In genomic region chr1:160973491-160973890, GRCh38 we compare ENCODE assay signal across 21 cellular contexts. TPM values are rescaled to one million over a fixed set of nuclear protein-coding genes. Genes with fewer than 3 reads are reported as not detected.
DNase-seq lines count a peak whose midpoint lies in the region; ATAC-seq and TF ChIP-seq lines count a peak whose summit lies in the region.
"Had no signal": no experiment of that assay in that cellular context is flagged by ENCODE, and none has a peak within 500 bp of the region (broad histone marks: within the 10 kb centered on the region; RNA-seq: fewer than 3 reads in every experiment).

No MANE protein-coding gene starts in this region.

- POLR2A ChIA-PET in HEK293 (lab: Yijun Ruan, JAX) = no interaction called here

- H3K36me3 ChIP-seq in DND-41 (ENCODE audit: insufficient read depth, low read length) = no peaks in the 10 kb centered on the region
- no peaks in the 10 kb centered on the region for H3K36me3 ChIP-seq in HEK293 (ENCODE audit: control insufficient read depth in 2 of 2, insufficient read depth in 1 of 2, low read length in 2 of 2)
- H3K36me3 ChIP-seq: BLaER1 had no signal

- H3K9me3 Mint-ChIP-seq in progenitor cell of endocrine pancreas (ENCODE audit: low read depth) = no peaks in the 10 kb centered on the region
- H3K9me3 Mint-ChIP-seq: CD14-positive monocyte; CD4-positive, alpha-beta T cell; CD8-positive, alpha-beta memory T cell; H9; HFFc6 had no signal

- H3K4me3 ChIP-seq in DND-41 (ENCODE audit: low read depth in 1 of 2, low read length in 2 of 2) = no peak overlapping the region
- no peak overlapping the region for H3K4me3 ChIP-seq in HEK293 (ENCODE audit: low read depth, low read length)
- H3K4me3 ChIP-seq: BLaER1, GM23248 had no signal

- H3K4me1 ChIP-seq in DND-41 (ENCODE audit: insufficient read depth, low read length) = no peaks in the 10 kb centered on the region
- H3K4me1 ChIP-seq in HEK293 (ENCODE audit: control insufficient read depth, insufficient read depth, low read length) = peaks cover 4% of the 10 kb centered on the region; the same call in 1 of the 2 replicates

- H3K9ac ChIP-seq in DND-41 (ENCODE audit: low read depth, low read length) = no peak overlapping the region
- H3K9ac ChIP-seq: BLaER1, GM23248 had no signal

- CTCF ChIA-PET in HEK293 (lab: Yijun Ruan, JAX) = interaction anchor here (0.6 to 1.7 kb wide), 4 partner anchors 17 to 219 kb away, joined by 3 to 9 read pairs (median 4); no protein-coding TSS in a partner anchor

- H3K4me2 ChIP-seq in DND-41 (ENCODE audit: insufficient read depth, low read length) = no peak overlapping the region

- TF ChIP-seq CTCF in DND-41 (IDR thresholded peaks at IDR 0.05; ENCODE audit: borderline replicate concordance, extremely low read depth, low read length, poor library complexity, severe bottlenecking) (no peak), HEK293 (tag by site-specific recombination; IDR thresholded peaks at IDR 0.05) (no peak), progenitor cell of endocrine pancreas (IDR thresholded peaks at IDR 0.05; ENCODE audit: unreplicated experiment) (no peak)

- no peaks in the 10 kb centered on the region for H3K79me2 ChIP-seq in DND-41 (ENCODE audit: insufficient read depth, low read length)

- no peak overlapping the region for H3K27ac ChIP-seq in DND-41 (ENCODE audit: low read length)
- H3K27ac ChIP-seq in HEK293 (ENCODE audit: extremely low read depth, low read depth, low read length) = no peak overlapping the region
- H3K27ac ChIP-seq: BLaER1, GM23248 had no signal

- H2AFZ ChIP-seq in DND-41 (ENCODE audit: low read depth, low read length) = no peak overlapping the region
- H2AFZ ChIP-seq: GM23248 had no signal

- no peaks in the 10 kb centered on the region for H3K36me3 Mint-ChIP-seq in progenitor cell of endocrine pancreas (ENCODE audit: insufficient read depth)
- H3K36me3 Mint-ChIP-seq: CD14-positive monocyte; CD8-positive, alpha-beta memory T cell had no signal

- no peaks in the 10 kb centered on the region for H3K9me3 ChIP-seq in DND-41 (ENCODE audit: insufficient read depth, low read length, severe bottlenecking)
- no peaks in the 10 kb centered on the region for H3K9me3 ChIP-seq in HEK293 (ENCODE audit: control insufficient read depth, insufficient read depth, low read depth, low read length)
- H3K9me3 ChIP-seq: BLaER1 had no signal

- H4K20me1 ChIP-seq in DND-41 (ENCODE audit: insufficient read depth, low read length) = no peaks in the 10 kb centered on the region
- H4K20me1 ChIP-seq: BLaER1 had no signal

- H3K27me3 ChIP-seq in DND-41 (ENCODE audit: insufficient read depth, low read length, poor library complexity) = no peaks in the 10 kb centered on the region
- H3K27me3 ChIP-seq: BLaER1 had no signal

- DNase-seq in DND-41 (no peak), NCI-H526 treated with DMSO at 0.1 percent for 48 hours (lab: John Stamatoyannopoulos, UW) (peak; percentile 71), AG20443 (ENCODE audit: low spot score) (no peak), progenitor cell of endocrine pancreas (ENCODE audit: low spot score, unreplicated experiment) (no peak)
- DNase-seq: CD4-positive, alpha-beta T cell; CD8-positive, alpha-beta memory T cell; DMS 273 treated with DMSO at 0.1 percent for 48 hours; DMS79; GM23248; H9; HFFc6 had no signal

- no peaks in the 10 kb centered on the region for H3K4me1 Mint-ChIP-seq in progenitor cell of endocrine pancreas (ENCODE audit: low read depth)
- H3K4me1 Mint-ChIP-seq: B cell; CD14-positive monocyte; CD8-positive, alpha-beta memory T cell had no signal

- H3K27ac Mint-ChIP-seq in progenitor cell of endocrine pancreas = no peak overlapping the region
- H3K27ac Mint-ChIP-seq: B cell; CD14-positive monocyte; CD4-positive, alpha-beta T cell; HFFc6 had no signal

- ATAC-seq in DND-41 (ENCODE audit: insufficient read depth, low read depth) = 0 out of 3 replicates have a peak, but pooled peaks have one; percentile 22
- no peak for ATAC-seq in GM21717 (IDR thresholded peaks at IDR 0.05; ENCODE audit: unreplicated experiment)
- ATAC-seq: HCT116 had no signal

- no peak overlapping the region for H3K4me3 Mint-ChIP-seq in progenitor cell of endocrine pancreas (ENCODE audit: low read depth)
- H3K4me3 Mint-ChIP-seq: B cell; CD14-positive monocyte; CD4-positive, alpha-beta T cell; CD8-positive, alpha-beta memory T cell; H9; HFFc6 had no signal

- H3K27me3 Mint-ChIP-seq in progenitor cell of endocrine pancreas = peaks cover 3% of the 10 kb centered on the region

TF ChIP-seq in HEK293, 187 proteins besides CTCF, POLR2A, EP300 and RAD21:
- no peak for TF ChIP-seq IKZF3 (tag by site-specific recombination; IDR thresholded peaks at IDR 0.05)
- peak; percentile 95 for TF ChIP-seq OSR2 (tag by site-specific recombination; IDR thresholded peaks at IDR 0.05)

RNA-seq across cellular contexts. Expression of gene ITLN2, which starts 18.9 kb away (rescaled TPM):
- total RNA-seq in progenitor cell of endocrine pancreas = 1.2 and 1.8 TPM in 2 replicates
- total RNA-seq: A172; A673; B cell; CD4-positive, alpha-beta T cell; CD8-positive, alpha-beta memory T cell; Daoy; GM23248; H4; HFFc6 had no signal

RNA-seq across cellular contexts. Expression of gene F11R, which starts 47.5 kb away (rescaled TPM):
- total RNA-seq in progenitor cell of endocrine pancreas = 149 and 156 TPM in 2 replicates
